In genomic region chr5:177310757-177311173, GRCh38 we compare ENCODE assay signal across 8 cellular contexts. TPM values are rescaled to one million over a fixed set of nuclear protein-coding genes. Genes with fewer than 3 reads are reported as not detected.
DNase-seq lines count a peak whose midpoint lies in the region; ATAC-seq and TF ChIP-seq lines count a peak whose summit lies in the region.

No MANE protein-coding gene starts in this region.

- DNase-seq in ELF-1 (ENCODE audit: low read depth, low spot score) (peak; percentile 39), skeletal muscle cell (ENCODE audit: low read depth) (no peak), ACHN (no peak), GM10248 (ENCODE audit: extremely low spot score) (no peak)

- CTCF ChIA-PET in GM10248 (lab: Yijun Ruan, JAX): interaction anchor here (0.7 to 8.1 kb wide), 34 partner anchors 9 to 238 kb away, joined by 3 to 64 read pairs (median 8); partner anchors contain the start of genes PFN3, PRR7 and RGS14

- H3K4me3 ChIP-seq in ectodermal cell (ENCODE audit: insufficient read depth, low read depth, low read length): peak overlapping the region; percentile 70
- peak overlapping the region; percentile 70 for H3K4me3 ChIP-seq in skeletal muscle cell (ENCODE audit: low read depth, low read length)

- 28 to 29% methylated on average over 10 of the region's 10 CpGs for WGBS in ectodermal cell, 2 experiments

- no peak for TF ChIP-seq CTCF in GM10248 (IDR thresholded peaks at IDR 0.05; ENCODE audit: control extremely low read depth, extremely low read depth, low read depth, missing control alignments)

- H3K36me3 ChIP-seq in ectodermal cell (ENCODE audit: control insufficient read depth, insufficient read depth, low read length): peaks cover 15% of the 10 kb centered on the region

- peaks cover 15% of the 10 kb centered on the region for H3K4me1 ChIP-seq in ectodermal cell (ENCODE audit: control insufficient read depth, insufficient read depth, low read length)

- no peaks in the 10 kb centered on the region for H3K9me3 ChIP-seq in ectodermal cell (ENCODE audit: control insufficient read depth, low read length)

- in situ Hi-C loops in ACHN (cut with HindIII; ENCODE audit: low pct_ligation_motif_present, low pct_unique_long_range_greater_than_20kb, low sequenced_read_pairs): no loop called here

- H3K27me3 ChIP-seq in ectodermal cell (ENCODE audit: control insufficient read depth, insufficient read depth, low read length, poor library complexity, severe bottlenecking): no peaks in the 10 kb centered on the region

- POLR2A ChIA-PET in GM10248 (lab: Yijun Ruan, JAX): no interaction called here

- H3K27ac ChIP-seq in ectodermal cell (ENCODE audit: insufficient read depth, low read depth, low read length, poor library complexity, severe bottlenecking): no peak overlapping the region

- ATAC-seq in HG02610 (IDR thresholded peaks at IDR 0.05; ENCODE audit: unreplicated experiment) (peak; percentile 30), GM21381 (IDR thresholded peaks at IDR 0.05; ENCODE audit: unreplicated experiment) (no peak)

TF ChIP-seq in PFSK-1, 5 proteins besides CTCF, POLR2A, EP300 and RAD21:
- no peak for TF ChIP-seq POLR2AphosphoS5 (IDR thresholded peaks at IDR 0.05; ENCODE audit: low read depth, low read length)
- TF ChIP-seq SIN3A (IDR thresholded peaks at IDR 0.05; ENCODE audit: borderline replicate concordance, insufficient read depth, low read length): peak; percentile 81; the same call in 1 of the 2 replicates

RNA-seq across cellular contexts. Expression of gene MXD3, which starts 0.9 kb away (rescaled TPM):
- 8.3 TPM for polyA plus RNA-seq in PFSK-1 (2012; ENCODE audit: insufficient read length, low read depth)
- 26.1 TPM for polyA plus RNA-seq in ectodermal cell (2013, experiment 1 of 4)
- polyA plus RNA-seq in ectodermal cell (2013, experiment 2 of 4): 16.9 TPM
- 27.5 TPM for polyA plus RNA-seq in ectodermal cell (2013, experiment 3 of 4)
- polyA plus RNA-seq in ectodermal cell (2013, experiment 4 of 4): 28.0 TPM

RNA-seq across cellular contexts. Expression of gene PRELID1, which starts 7.2 kb away (rescaled TPM):
- 257 TPM for polyA plus RNA-seq in PFSK-1 (2012; ENCODE audit: insufficient read length, low read depth)
- 149 TPM for polyA plus RNA-seq in ectodermal cell (2013, experiment 1 of 4)
- polyA plus RNA-seq in ectodermal cell (2013, experiment 2 of 4): 139 TPM
- polyA plus RNA-seq in ectodermal cell (2013, experiment 3 of 4): 143 TPM
- polyA plus RNA-seq in ectodermal cell (2013, experiment 4 of 4): 154 TPM

RNA-seq across cellular contexts. Expression of gene RAB24, which starts 7.2 kb away (rescaled TPM):
- polyA plus RNA-seq in PFSK-1 (2012; ENCODE audit: insufficient read length, low read depth): 86.3 TPM
- polyA plus RNA-seq in ectodermal cell (2013, experiment 1 of 4): 14.8 TPM
- 11.3 TPM for polyA plus RNA-seq in ectodermal cell (2013, experiment 2 of 4)
- 14.9 TPM for polyA plus RNA-seq in ectodermal cell (2013, experiment 3 of 4)
- 13.2 TPM for polyA plus RNA-seq in ectodermal cell (2013, experiment 4 of 4)

RNA-seq across cellular contexts. Expression of gene LMAN2, which starts 40.7 kb away (rescaled TPM):
- polyA plus RNA-seq in PFSK-1 (2012; ENCODE audit: insufficient read length, low read depth): 328 TPM
- polyA plus RNA-seq in ectodermal cell (2013, experiment 1 of 4): 141 TPM
- 132 TPM for polyA plus RNA-seq in ectodermal cell (2013, experiment 2 of 4)
- 116 TPM for polyA plus RNA-seq in ectodermal cell (2013, experiment 3 of 4)
- polyA plus RNA-seq in ectodermal cell (2013, experiment 4 of 4): 129 TPM

RNA-seq across cellular contexts. Expression of gene RGS14, which starts 47.0 kb away (rescaled TPM):
- polyA plus RNA-seq in PFSK-1 (2012; ENCODE audit: insufficient read length, low read depth): 35.0 TPM
- polyA plus RNA-seq in ectodermal cell (2013, experiment 1 of 4): 8.8 TPM
- 8.0 TPM for polyA plus RNA-seq in ectodermal cell (2013, experiment 2 of 4)
- polyA plus RNA-seq in ectodermal cell (2013, experiment 3 of 4): 14.7 TPM
- 12.6 TPM for polyA plus RNA-seq in ectodermal cell (2013, experiment 4 of 4)
